8 cellular contexts compared by ENCODE assay signal in genomic region chr1:159015440-159015909, GRCh38. TPM values are rescaled to one million over a fixed set of nuclear protein-coding genes. Genes with fewer than 3 reads are reported as not detected.
A peak's percentile ranks its signal among the peaks of the same experiment; 100 is the strongest.
DNase-seq lines count a peak whose midpoint lies in the region; ATAC-seq and TF ChIP-seq lines count a peak whose summit lies in the region.

No MANE protein-coding gene starts in this region.

- no peak overlapping the region for H3K27ac Mint-ChIP-seq in nephron progenitor cell
- no peak overlapping the region for H3K27ac Mint-ChIP-seq in H9

- H3K27me3 Mint-ChIP-seq in nephron progenitor cell (ENCODE audit: low read depth, poor library complexity) (no peaks in the 10 kb centered on the region), H9 (ENCODE audit: low read depth) (peaks cover 6% of the 10 kb centered on the region; the same call in 1 of the 2 replicates)

- H4K8ac ChIP-seq in H9 (replicated peaks; ENCODE audit: insufficient read length, low read depth, low read length): no peak overlapping the region

- WGBS in H9 (ENCODE audit: extremely low coverage, insufficient read length, low lambda C conversion rate): no CpG with 5 or more reads among the region's 4 CpGs

- H3K4me1 Mint-ChIP-seq in nephron progenitor cell (peaks cover 19% of the 10 kb centered on the region), H9 (peaks cover 2 to 7% of the 10 kb centered on the region in 2 experiments; a peak in 2 of 4 replicates)

- H3K27me3 ChIP-seq in left ventricle myocardium inferior (ENCODE audit: low read depth): no peaks in the 10 kb centered on the region
- no peaks in the 10 kb centered on the region for H3K27me3 ChIP-seq in H9 (ENCODE audit: insufficient read depth, low read length)

- H3K56ac ChIP-seq in H9 (ENCODE audit: insufficient read length, low read depth, low read length): no peak overlapping the region

- H3K9me3 Mint-ChIP-seq in nephron progenitor cell (peaks cover 43% of the 10 kb centered on the region), H9 (no peaks in the 10 kb centered on the region)

- H2BK20ac ChIP-seq in H9 (ENCODE audit: low read depth, low read length, poor library complexity, severe bottlenecking): no peak overlapping the region

- H3K4me3 Mint-ChIP-seq in nephron progenitor cell (no peak overlapping the region), H9 (no peak overlapping the region)

- H4K5ac ChIP-seq in H9 (ENCODE audit: insufficient read length, low read depth, low read length): no peak overlapping the region

- H3K14ac ChIP-seq in H9 (ENCODE audit: insufficient read depth, low read length): no peak overlapping the region

- no peaks in the 10 kb centered on the region for H3K79me2 ChIP-seq in H9 (ENCODE audit: insufficient read depth, low read length)

- H3K23ac ChIP-seq in H9 (ENCODE audit: insufficient read length, low read depth, low read length): no peak overlapping the region

- peaks cover 52% of the 10 kb centered on the region for H3K36me3 ChIP-seq in left ventricle myocardium inferior

- intact Hi-C loops in left ventricle myocardium inferior (cut with micrococcal nuclease): no loop called here

- H3K27ac ChIP-seq in RWPE1 (peak overlapping the region; percentile 17; the same call in 1 of the 2 replicates), left ventricle myocardium inferior (replicated peaks) (peak overlapping the region; percentile 88), H9 (ENCODE audit: insufficient read length, low read depth, low read length) (no peak overlapping the region)

- H2AFZ ChIP-seq in H9 (ENCODE audit: low read length): no peak overlapping the region

- H2BK15ac ChIP-seq in H9 (ENCODE audit: low read depth, low read length): no peak overlapping the region

- H2AK5ac ChIP-seq in H9 (ENCODE audit: insufficient read length, low read length): no peak overlapping the region

- no peaks in the 10 kb centered on the region for H3K9me3 ChIP-seq in left ventricle myocardium inferior (replicated peaks)
- H3K9me3 ChIP-seq in H9 (ENCODE audit: control insufficient read depth, low read depth, low read length): no peaks in the 10 kb centered on the region

- no peaks in the 10 kb centered on the region for H3K79me1 ChIP-seq in H9 (ENCODE audit: insufficient read depth, low read depth, low read length, poor library complexity, severe bottlenecking)

- H4K91ac ChIP-seq in H9 (ENCODE audit: insufficient read length, low read depth, low read length): no peak overlapping the region

- no peak overlapping the region for H3K9ac ChIP-seq in H9 (ENCODE audit: extremely low read depth, insufficient read length, low read length)

- no peak for TF ChIP-seq CTCF in RWPE1 (conservative IDR thresholded peaks at IDR 0.05; ENCODE audit: low read depth)
- no peak for TF ChIP-seq CTCF in left ventricle myocardium inferior (IDR thresholded peaks at IDR 0.05; ENCODE audit: borderline replicate concordance)
- TF ChIP-seq CTCF in nephron progenitor cell (IDR thresholded peaks at IDR 0.05): no peak
- no peak for TF ChIP-seq CTCF in H9 (conservative IDR thresholded peaks at IDR 0.05)

- H3K4me1 ChIP-seq in left ventricle myocardium inferior (peaks cover 84% of the 10 kb centered on the region), H9 (ENCODE audit: insufficient read depth, low read length) (no peaks in the 10 kb centered on the region)

- no peaks in the 10 kb centered on the region for H3K23me2 ChIP-seq in H9 (ENCODE audit: insufficient read length, low read depth, low read length, poor library complexity, severe bottlenecking)

- no peaks in the 10 kb centered on the region for H4K20me1 ChIP-seq in H9 (ENCODE audit: control insufficient read depth, insufficient read depth, insufficient read length)

- no peak overlapping the region for H3T11ph ChIP-seq in H9 (ENCODE audit: low read length)

- ATAC-seq in GM18870 (IDR thresholded peaks at IDR 0.05; ENCODE audit: unreplicated experiment) (peak; percentile 90), HG03025 (IDR thresholded peaks at IDR 0.05; ENCODE audit: low FRiP score, unreplicated experiment) (peak; percentile 92)

- CTCF ChIA-PET in RWPE1 (lab: Yijun Ruan, JAX): interaction anchor here (0.6 kb wide), 1 partner anchor 48 kb away, joined by 3 read pairs; no protein-coding TSS in a partner anchor

- peak overlapping the region; percentile 25 for H3K4me3 ChIP-seq in left ventricle myocardium inferior

- POLR2A ChIA-PET in RWPE1 (lab: Yijun Ruan, JAX; ENCODE audit: low non-redundant PET): no interaction called here

- no peak overlapping the region for H2BK120ac ChIP-seq in H9 (ENCODE audit: low read depth, low read length, poor library complexity, severe bottlenecking)

- no peak overlapping the region for H2BK5ac ChIP-seq in H9 (ENCODE audit: insufficient read length, low read length)

- no peak overlapping the region for H2BK12ac ChIP-seq in H9 (ENCODE audit: insufficient read length, low read depth, low read length)

- no peak overlapping the region for H3K18ac ChIP-seq in H9 (ENCODE audit: insufficient read length, low read depth, low read length)

- peak; percentile 35 for DNase-seq in RWPE1 (ENCODE audit: low spot score)
- peak; percentile 67 for DNase-seq in activated naive CD4-positive, alpha-beta T cell treated with anti-CD3 and anti-CD28 coated beads, Interleukin-2, amount 50 U/mL, for 16 hours
- DNase-seq in left ventricle myocardium inferior: peak; percentile 35
- peak; percentile 82 for DNase-seq in stimulated activated CD4-positive, alpha-beta T cell treated with anti-CD3 and anti-CD28 coated beads, Interleukin-1b, Interleukin-23, amount 100 ng/mL, for 48 hours
- DNase-seq in nephron progenitor cell: no peak
- DNase-seq in H9: no peak

- no peak overlapping the region for H3K4ac ChIP-seq in H9 (ENCODE audit: low read depth, low read length)

- H3K4me2 ChIP-seq in H9 (ENCODE audit: insufficient read depth, insufficient read length, low read length): no peak overlapping the region

- peaks cover 89% of the 10 kb centered on the region for H3K36me3 Mint-ChIP-seq in nephron progenitor cell (ENCODE audit: low read depth)
- no peaks in the 10 kb centered on the region for H3K36me3 Mint-ChIP-seq in H9 (ENCODE audit: insufficient read depth in 1 of 3, low read depth in 3 of 3)

RNA-seq across cellular contexts. Expression of gene IFI16, which starts 5.8 kb away (rescaled TPM):
- total RNA-seq in left ventricle myocardium inferior (21.9 TPM), H9 (2021) (2.9 and 3.4 TPM in 2 replicates)

Comparison
In these comparisons a context has a peak if more than half of its experiments do, and no peak if none do; other contexts are left out.
1. DNase-seq: peak in RWPE1 (single experiment), activated naive CD4-positive, alpha-beta T cell treated with anti-CD3 and anti-CD28 coated beads, Interleukin-2, amount 50 U/mL, for 16 hours (single experiment), left ventricle myocardium inferior (single experiment) and stimulated activated CD4-positive, alpha-beta T cell treated with anti-CD3 and anti-CD28 coated beads, Interleukin-1b, Interleukin-23, amount 100 ng/mL, for 48 hours (single experiment); none in nephron progenitor cell (single experiment) and H9 (single experiment).